In the genomic region with DNA sequence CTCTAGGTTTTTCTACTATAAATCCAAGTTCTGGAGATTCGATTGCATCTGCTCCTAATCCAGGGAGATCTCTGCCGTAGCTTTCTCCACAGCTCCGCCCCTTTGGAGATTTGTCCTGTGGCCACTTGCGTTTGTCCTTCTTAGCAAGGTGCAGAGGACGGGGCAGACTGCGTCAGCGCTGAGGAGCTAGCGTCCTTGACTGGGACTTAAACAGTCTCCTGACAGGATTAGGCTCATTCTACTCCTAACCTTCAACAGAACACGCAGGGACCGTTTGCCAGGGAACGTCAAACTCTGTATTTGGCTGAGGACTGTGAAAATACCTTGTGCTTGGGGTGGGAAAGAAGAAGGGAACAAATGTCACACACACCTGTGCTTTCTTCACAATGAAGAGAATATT, we compare ENCODE assay signal across 12 cellular contexts. TPM values are rescaled to one million over a fixed set of nuclear protein-coding genes. Genes with fewer than 3 reads are reported as not detected.
DNase-seq lines count a peak whose midpoint lies in the region; FAIRE-seq and TF ChIP-seq lines count a peak whose summit lies in the region.
"Had no signal": no experiment of that assay in that cellular context is flagged by ENCODE, and none has a peak within 500 bp of the region (broad histone marks: within the 10 kb centered on the region; RNA-seq: fewer than 3 reads in every experiment).

No MANE protein-coding gene starts in this region.

- peak overlapping the region; percentile 50 for H3K4me3 ChIP-seq in OCI-LY1 (ENCODE audit: low read depth, low read length, poor library complexity, severe bottlenecking)
- H3K4me3 ChIP-seq in epithelial cell of proximal tubule (ENCODE audit: low read depth, low read length): peak overlapping the region; percentile 45
- H3K4me3 ChIP-seq in mesodermal cell (ENCODE audit: extremely low read depth, insufficient read depth, low read length, poor library complexity, severe bottlenecking): peak overlapping the region; percentile 29
- peak overlapping the region; percentile 25 to 35 (median 30) for H3K4me3 ChIP-seq in stomach
- H3K4me3 ChIP-seq: SK-N-MC had no signal

- no peaks in the 10 kb centered on the region for H3K27me3 ChIP-seq in OCI-LY1 (ENCODE audit: insufficient read depth, low read length)
- no peaks in the 10 kb centered on the region for H3K27me3 ChIP-seq in stomach

- peak overlapping the region; percentile 81 for H3K27ac ChIP-seq in OCI-LY1 (ENCODE audit: low read depth, low read length, poor library complexity, severe bottlenecking)
- H3K27ac ChIP-seq in mesodermal cell (ENCODE audit: low read depth, low read length, severe bottlenecking): no peak overlapping the region
- peak overlapping the region; percentile 61 to 87 (median 79) for H3K27ac ChIP-seq in stomach
- H3K27ac ChIP-seq: SK-N-MC had no signal

- 27 to 33% methylated on average over 3 to 8 of the region's 11 CpGs for WGBS in mesodermal cell (ENCODE audit: insufficient coverage in 2 of 2), 2 experiments
- 25 to 38% (median 29%) methylated on average over 11 of the region's 11 CpGs for WGBS in stomach, 5 donors

- H3K9me3 ChIP-seq in OCI-LY1 (ENCODE audit: low read length) (0 out of 2 replicates have a peak, but pooled peaks cover 4% of the 10 kb centered on the region), mesodermal cell (ENCODE audit: control insufficient read depth, low read length) (no peaks in the 10 kb centered on the region), stomach (peaks cover 0 to 4% (median 0%) of the 10 kb centered on the region in 4 donors)

- TF ChIP-seq CTCF in OCI-LY1 (IDR thresholded peaks at IDR 0.05; ENCODE audit: low read length) (no peak), epithelial cell of proximal tubule (conservative IDR thresholded peaks at IDR 0.05; ENCODE audit: low read depth, low read length) (no peak), stomach (IDR thresholded peaks at IDR 0.05) (peak in 1 of 7 experiments; percentile 11)

- no peaks in the 10 kb centered on the region for H3F3A ChIP-seq in OCI-LY1 (ENCODE audit: insufficient read depth, low read length)

- no peak for DNase-seq in epithelial cell of proximal tubule (ENCODE audit: low read depth)
- peak; percentile 66 for DNase-seq in stomach
- DNase-seq in GM12892 (ENCODE audit: insufficient read length): no peak
- no peak for DNase-seq in NCI-H1694 treated with DMSO at 0.1 percent for 48 hours (lab: John Stamatoyannopoulos, UW)
- DNase-seq in NCI-H2227 treated with DMSO at 0.1 percent for 48 hours (lab: John Stamatoyannopoulos, UW): no peak
- no peak for DNase-seq in DMS53 (lab: John Stamatoyannopoulos, UW)
- DNase-seq: activated CD4-positive, alpha-beta T cell treated with anti-CD3 and anti-CD28 coated beads, Interleukin-2, amount 10 ng/mL, durations not matched to agents 7 days and 5 days; activated naive CD4-positive, alpha-beta T cell treated with anti-CD3 and anti-CD28 coated beads for 36 hours; stimulated activated naive CD8-positive, alpha-beta T cell treated with anti-CD3 and anti-CD28 coated beads, Interleukin-15, Interleukin-2, amounts not matched to agents 100 U/mL and 50 U/mL, for 24 hours had no signal

- TF ChIP-seq POLR2A in stomach (IDR thresholded peaks at IDR 0.05): peak in 2 of 4 donors; percentile 27 to 47
- no peak for TF ChIP-seq POLR2A in GM12892 (IDR thresholded peaks at IDR 0.05; ENCODE audit: low read depth, low read length)

- H3K79me2 ChIP-seq in OCI-LY1 (ENCODE audit: insufficient read depth, low read length): no peaks in the 10 kb centered on the region

- peaks cover 56% of the 10 kb centered on the region for H3K4me1 ChIP-seq in OCI-LY1 (ENCODE audit: insufficient read depth, low read length, severe bottlenecking)
- H3K4me1 ChIP-seq in mesodermal cell (ENCODE audit: control insufficient read depth, insufficient read depth, low read length, poor library complexity, severe bottlenecking): peaks cover 12% of the 10 kb centered on the region
- peaks cover 0 to 57% (median 43%) of the 10 kb centered on the region in 4 donors for H3K4me1 ChIP-seq in stomach

- H3K4me2 ChIP-seq in OCI-LY1 (ENCODE audit: low read length): peak overlapping the region; percentile 75

- H3K9ac ChIP-seq in OCI-LY1 (ENCODE audit: low read length): peak overlapping the region; percentile 56; the same call in 1 of the 2 replicates

- H4K20me1 ChIP-seq in OCI-LY1 (ENCODE audit: insufficient read depth, low read length): no peaks in the 10 kb centered on the region

- H3K36me3 ChIP-seq in OCI-LY1 (ENCODE audit: insufficient read depth, low read length) (peaks cover 41% of the 10 kb centered on the region), mesodermal cell (ENCODE audit: control insufficient read depth, insufficient read depth, low read length) (no peaks in the 10 kb centered on the region), stomach (no peaks in the 10 kb centered on the region)

- no peak for FAIRE-seq in GM12892 (lab: Jason Lieb, UNC)

- H3K9me2 ChIP-seq in OCI-LY1 (ENCODE audit: low read depth, low read length): no peaks in the 10 kb centered on the region

- intact Hi-C loops in stomach (cut with DNase I; ENCODE audit: low total_unique reads): no loop called here

- TF ChIP-seq EP300 in stomach (IDR thresholded peaks at IDR 0.05): peak; percentile 85

- no peak overlapping the region for H2AFZ ChIP-seq in OCI-LY1 (ENCODE audit: low read length)

RNA-seq across cellular contexts. Expression of gene SORBS2, which starts 38.6 kb away (rescaled TPM):
- total RNA-seq in epithelial cell of proximal tubule: 11.6 and 20.3 TPM in 2 replicates
- 30.0 TPM for polyA plus RNA-seq in mesodermal cell (2013, experiment 1 of 2)
- polyA plus RNA-seq in mesodermal cell (2013, experiment 2 of 2): 20.3 TPM
- 100 to 1,000 TPM in 4 of 5 donors, 1 to 10 TPM in 1; 9.0 to 908 (median 235) TPM for total RNA-seq in stomach
- polyA plus RNA-seq in stomach: 10 to 100 TPM; 20.0 to 31.2 (median 23.8) TPM
- 4.4 TPM for polyA plus RNA-seq in GM12892 (2012; ENCODE audit: missing spikeins)
- total RNA-seq: activated CD4-positive, alpha-beta T cell treated with anti-CD3 and anti-CD28 coated beads, Interleukin-2, amount 10 ng/mL, durations not matched to agents 7 days and 5 days; activated naive CD4-positive, alpha-beta T cell treated with anti-CD3 and anti-CD28 coated beads for 36 hours had no signal
